ENCODE assay signal across 7 cellular contexts in the genomic region with DNA sequence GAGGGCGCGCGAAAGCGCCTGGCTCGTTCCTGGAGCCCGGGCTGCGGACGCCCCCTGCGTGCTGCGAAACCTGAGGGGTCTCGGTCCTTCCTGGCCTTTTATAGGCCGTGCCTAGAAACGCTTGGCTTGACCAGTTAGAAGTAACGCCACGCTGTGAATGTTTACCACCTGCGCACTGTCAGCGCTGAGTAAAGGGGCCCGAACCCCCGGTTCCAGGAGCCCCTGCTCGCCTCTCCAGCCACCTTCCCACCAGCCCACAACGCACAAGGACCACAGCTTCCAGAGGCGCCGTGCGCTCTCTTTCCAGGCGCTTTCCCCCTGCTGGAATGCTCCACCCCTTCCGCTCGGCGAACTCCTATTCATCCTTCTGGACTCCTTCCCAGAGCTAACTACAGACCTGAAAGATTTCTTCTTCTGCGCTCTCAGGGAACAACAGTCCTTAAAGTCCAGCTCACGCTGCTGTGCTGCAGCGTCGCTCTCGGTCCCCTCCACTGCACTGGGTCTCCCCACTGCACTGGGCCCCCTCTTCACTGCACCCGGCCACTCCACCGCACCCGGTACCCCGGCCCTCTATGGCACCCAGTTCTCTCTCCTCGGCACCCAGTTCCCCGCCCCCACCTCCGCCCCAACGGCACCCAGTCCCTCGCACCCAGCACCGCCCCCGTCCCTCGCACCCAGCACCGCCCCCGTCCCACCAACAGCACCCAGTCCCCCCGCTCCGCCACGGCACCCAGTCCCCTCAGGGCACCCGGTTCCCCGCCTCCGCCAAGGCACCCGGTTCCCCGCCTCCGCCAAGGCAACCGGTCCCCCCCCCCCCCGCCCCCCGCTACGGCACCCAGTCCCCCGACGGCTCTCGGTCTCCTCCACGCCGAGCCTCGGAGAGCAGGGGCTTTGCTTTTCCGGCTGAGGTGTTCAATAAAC.
A peak's percentile ranks its signal among the peaks of the same experiment; 100 is the strongest.
DNase-seq lines count a peak whose midpoint lies in the region; ATAC-seq and TF ChIP-seq lines count a peak whose summit lies in the region.

No MANE protein-coding gene starts in this region.

- DNase-seq in HFF-Myc (ENCODE audit: extremely low read depth, low read depth) (peak; percentile 42), fibroblast of lung (ENCODE audit: low read depth in 2 of 2) (peak in 1 of 2 donors; percentile 28), RKO (ENCODE audit: low spot score) (no peak), anterior cingulate cortex (lab: John Stamatoyannopoulos, UW) (no peak)
- DNase-seq in activated CD4-positive, alpha-beta T cell treated with anti-CD3 and anti-CD28 coated beads, Interleukin-2, amount 50 U/mL, for 48 hours: peak; percentile 12 to 16

- H2AFZ ChIP-seq in fibroblast of lung (ENCODE audit: low read length) (peak overlapping the region; percentile 30), neuron (ENCODE audit: low read depth, low read length) (peak overlapping the region; percentile 82)

- H3K9me3 ChIP-seq in fibroblast of lung (ENCODE audit: control insufficient read depth, insufficient read depth, low read depth, low read length) (no peaks in the 10 kb centered on the region), neuron (ENCODE audit: low read length) (no peaks in the 10 kb centered on the region)

- H3K27me3 ChIP-seq in fibroblast of lung (ENCODE audit: control insufficient read depth, insufficient read depth, low read length) (no peaks in the 10 kb centered on the region), neuron (ENCODE audit: insufficient read depth, low read length) (peaks cover 19% of the 10 kb centered on the region)

- no peaks in the 10 kb centered on the region for H4K20me1 ChIP-seq in fibroblast of lung (ENCODE audit: control insufficient read depth, extremely low read depth, insufficient read depth, low read length)

- H3K4me3 ChIP-seq in HFF-Myc (replicated peaks; ENCODE audit: low read depth, low read length) (peak overlapping the region; percentile 43), fibroblast of lung (replicated peaks in 1 of 4; ENCODE audit: control extremely low read depth in 1 of 4, insufficient read depth in 1 of 4, low read depth in 3 of 4, low read length in 4 of 4) (peak overlapping the region; percentile 33 to 86 (median 46)), neuron (ENCODE audit: low read length) (peak overlapping the region; percentile 56)

- H3K79me2 ChIP-seq in fibroblast of lung (ENCODE audit: control insufficient read depth, insufficient read depth, low read length): no peaks in the 10 kb centered on the region

- H3K4me1 ChIP-seq in fibroblast of lung (ENCODE audit: control insufficient read depth, extremely low read depth, insufficient read depth, low read length): no peaks in the 10 kb centered on the region
- H3K4me1 ChIP-seq in neuron (ENCODE audit: insufficient read depth, low read length): peaks cover 10% of the 10 kb centered on the region

- no peak for TF ChIP-seq CTCF in HFF-Myc (IDR thresholded peaks at IDR 0.05; ENCODE audit: low read depth, low read length, missing control alignments)
- no peak for TF ChIP-seq CTCF in fibroblast of lung (conservative IDR thresholded peaks at IDR 0.05 in 1 of 2, IDR thresholded peaks at IDR 0.05 in 1 of 2; ENCODE audit: low read depth in 1 of 2, low read length in 2 of 2)

- ATAC-seq in HG03159 (IDR thresholded peaks at IDR 0.05; ENCODE audit: unreplicated experiment): no peak

- no peak overlapping the region for H3K9ac ChIP-seq in fibroblast of lung (ENCODE audit: insufficient read depth, low read length)

- H3K36me3 ChIP-seq in fibroblast of lung (ENCODE audit: control insufficient read depth, insufficient read depth, low read length) (no peaks in the 10 kb centered on the region), neuron (ENCODE audit: insufficient read depth, low read length) (no peaks in the 10 kb centered on the region)

- peak overlapping the region; percentile 62 for H3K4me2 ChIP-seq in fibroblast of lung (ENCODE audit: extremely low read depth, insufficient read depth, low read length)

- H3K27ac ChIP-seq in fibroblast of lung (ENCODE audit: insufficient read depth, low read length): no peak overlapping the region

Comparison
In these comparisons a context has a peak if more than half of its experiments do, and no peak if none do; other contexts are left out.
1. DNase-seq: peak in HFF-Myc (single experiment) and activated CD4-positive, alpha-beta T cell treated with anti-CD3 and anti-CD28 coated beads, Interleukin-2, amount 50 U/mL, for 48 hours (2 of 2); none in RKO (single experiment) and anterior cingulate cortex (0 of 58).
2. Peak in every context shown above with its lines, with median percentiles within 50 percentile points of each other: H3K4me3 ChIP-seq.